ENCODE assay signal across 8 cellular contexts in genomic region chr10:77405771-77406241, GRCh38.
DNase-seq lines count a peak whose midpoint lies in the region; ATAC-seq, FAIRE-seq and TF ChIP-seq lines count a peak whose summit lies in the region.

No MANE protein-coding gene starts in this region.

- peaks cover 0 to 93% (median 0%) of the 10 kb centered on the region in 11 experiments; a peak in 3 of 22 replicates for H4K20me1 ChIP-seq in BLaER1 treated with 17β-estradiol and CSF1 and Interleukin-3, amounts not matched to agents 10 nM and 100 nM
- H4K20me1 ChIP-seq in GM23248 (ENCODE audit: insufficient read depth) (no peaks in the 10 kb centered on the region), HepG2 (ENCODE audit: insufficient read depth, low read length) (no peaks in the 10 kb centered on the region)

- in situ Hi-C loops in GM23248 (cut with MboI) (no loop called here), brain microvascular endothelial cell (cut with HindIII; ENCODE audit: low pct_ligation_motif_present, low sequenced_read_pairs) (no loop called here), HepG2 (cut with HindIII; ENCODE audit: extremely low pct_ligation_motif_present, low pct_unique_long_range_greater_than_20kb) (no loop called here)

- no peak for FAIRE-seq in HepG2 (lab: Jason Lieb, UNC)

- CTCF ChIA-PET in HepG2 (lab: Yijun Ruan, JAX; ENCODE audit: low intra/inter-chr PET ratio, low total read pairs): no interaction called here

- no peak overlapping the region for H2AFZ ChIP-seq in GM23248
- no peak overlapping the region for H2AFZ ChIP-seq in HepG2 (ENCODE audit: low read length)

- H3K27me3 ChIP-seq in BLaER1 treated with 17β-estradiol and CSF1 and Interleukin-3, amounts not matched to agents 10 nM and 100 nM: no peaks in the 10 kb centered on the region
- no peaks in the 10 kb centered on the region for H3K27me3 ChIP-seq in GM23248 (replicated peaks; ENCODE audit: insufficient read depth)
- H3K27me3 ChIP-seq in brain microvascular endothelial cell (replicated peaks): no peaks in the 10 kb centered on the region
- peaks cover 2 to 15% of the 10 kb centered on the region in 2 experiments; a peak in 3 of 5 replicates for H3K27me3 ChIP-seq in HepG2 (ENCODE audit: control insufficient read depth in 1 of 2, insufficient read depth in 2 of 2, low read length in 2 of 2)

- no peak overlapping the region for H3K4me3 ChIP-seq in BLaER1 treated with 17β-estradiol and CSF1 and Interleukin-3, amounts not matched to agents 10 nM and 100 nM
- no peak overlapping the region for H3K4me3 ChIP-seq in GM23248
- no peak overlapping the region for H3K4me3 ChIP-seq in brain microvascular endothelial cell (ENCODE audit: low read depth, low read length)
- H3K4me3 ChIP-seq in HepG2 (replicated peaks in 1 of 3; ENCODE audit: insufficient read depth in 1 of 3, low read depth in 2 of 3, low read length in 3 of 3): no peak overlapping the region

- 17% methylated on average over 5 of the region's 5 CpGs for WGBS in GM23248 (ENCODE audit: low coverage in 1 of 2, low lambda C conversion rate in 2 of 2, missing lambda C conversion rate in 2 of 2), 2 experiments
- WGBS in HepG2 (ENCODE audit: low lambda C conversion rate): 16% methylated on average over 5 of the region's 5 CpGs

- no peaks in the 10 kb centered on the region for H3K9me2 ChIP-seq in GM23248 (ENCODE audit: insufficient read depth)

- peaks cover 0 to 17% (median 0%) of the 10 kb centered on the region in 11 experiments; a peak in 2 of 22 replicates for H3K36me3 ChIP-seq in BLaER1 treated with 17β-estradiol and CSF1 and Interleukin-3, amounts not matched to agents 10 nM and 100 nM
- H3K36me3 ChIP-seq in GM23248 (ENCODE audit: low read depth) (no peaks in the 10 kb centered on the region), brain microvascular endothelial cell (replicated peaks) (no peaks in the 10 kb centered on the region), HepG2 (replicated peaks in 1 of 2; ENCODE audit: control insufficient read depth in 1 of 2, insufficient read depth in 2 of 2, low read length in 2 of 2) (no peaks in the 10 kb centered on the region)

- DNase-seq in GM23248: peak; percentile 85
- peak; percentile 76 for DNase-seq in NCI-H2196 (lab: John Stamatoyannopoulos, UW; ENCODE audit: unreplicated experiment)
- DNase-seq in brain microvascular endothelial cell: peak; percentile 61
- DNase-seq in HepG2 (ENCODE audit: low spot score): peak; percentile 17
- no peak for DNase-seq in OCI-M2 (lab: John Stamatoyannopoulos, UW; ENCODE audit: unreplicated experiment)
- DNase-seq in inferior parietal cortex (ENCODE audit: extremely low spot score): no peak

- POLR2A ChIA-PET in HepG2 (lab: Yijun Ruan, JAX): no interaction called here

- TF ChIP-seq CTCF in brain microvascular endothelial cell (IDR thresholded peaks at IDR 0.05; ENCODE audit: low read depth, low read length, missing control alignments): no peak
- TF ChIP-seq CTCF in HepG2 (CRISPR knock-in tag; IDR thresholded peaks at IDR 0.05): no peak

- H3F3A ChIP-seq in GM23248 (ENCODE audit: insufficient read depth): no peaks in the 10 kb centered on the region

- H3K27ac ChIP-seq in BLaER1 treated with 17β-estradiol and CSF1 and Interleukin-3, amounts not matched to agents 10 nM and 100 nM: no peak overlapping the region
- H3K27ac ChIP-seq in GM23248: no peak overlapping the region
- no peak overlapping the region for H3K27ac ChIP-seq in brain microvascular endothelial cell
- H3K27ac ChIP-seq in HepG2 (ENCODE audit: extremely low read length, insufficient read depth, low read length): no peak overlapping the region

- intact Hi-C loops in HepG2 (cut with micrococcal nuclease; ENCODE audit: unreplicated experiment): no loop called here

- no peaks in the 10 kb centered on the region for H3K9me3 ChIP-seq in BLaER1 treated with 17β-estradiol and CSF1 and Interleukin-3, amounts not matched to agents 10 nM and 100 nM (replicated peaks in 1 of 11)
- no peaks in the 10 kb centered on the region for H3K9me3 ChIP-seq in GM23248 (ENCODE audit: low read depth)
- no peaks in the 10 kb centered on the region for H3K9me3 ChIP-seq in HepG2 (ENCODE audit: low read length)

- ATAC-seq in HepG2: peak; percentile 53; the same call in 2 of the 3 replicates
- no peak for ATAC-seq in GM18867 (IDR thresholded peaks at IDR 0.05; ENCODE audit: unreplicated experiment)

- TF ChIP-seq EP300 in HepG2 (IDR thresholded peaks at IDR 0.05; ENCODE audit: low read depth in 2 of 2, low read length in 2 of 2) (no peak), HepG2 (CRISPR knock-in tag; IDR thresholded peaks at IDR 0.05; ENCODE audit: borderline replicate concordance) (no peak)

- peaks cover 6 to 31% (median 16%) of the 10 kb centered on the region in 10 experiments; a peak in 17 of 20 replicates for H3K4me1 ChIP-seq in BLaER1 treated with 17β-estradiol and CSF1 and Interleukin-3, amounts not matched to agents 10 nM and 100 nM
- peaks cover 10% of the 10 kb centered on the region for H3K4me1 ChIP-seq in GM23248 (ENCODE audit: insufficient read depth)
- H3K4me1 ChIP-seq in HepG2 (ENCODE audit: insufficient read depth, low read length): no peaks in the 10 kb centered on the region

- H3K4me2 ChIP-seq in BLaER1 treated with 17β-estradiol and CSF1 and Interleukin-3, amounts not matched to agents 10 nM and 100 nM: peak overlapping the region; percentile 10 to 85 (median 25); a peak in 11 of 22 replicates
- H3K4me2 ChIP-seq in GM23248 (ENCODE audit: unreplicated experiment) (no peak overlapping the region), HepG2 (ENCODE audit: low read depth, low read length) (no peak overlapping the region)

- H3K9ac ChIP-seq in BLaER1 treated with 17β-estradiol and CSF1 and Interleukin-3, amounts not matched to agents 10 nM and 100 nM: no peak overlapping the region
- no peak overlapping the region for H3K9ac ChIP-seq in GM23248
- no peak overlapping the region for H3K9ac ChIP-seq in HepG2 (ENCODE audit: insufficient read depth, low read depth, low read length)

- no peak for TF ChIP-seq RAD21 in HepG2 (CRISPR knock-in tag; IDR thresholded peaks at IDR 0.05)

- TF ChIP-seq POLR2A in HepG2 (IDR thresholded peaks at IDR 0.05; ENCODE audit: insufficient read depth in 1 of 2, low read depth in 2 of 2, low read length in 2 of 2): no peak

- H3K79me2 ChIP-seq in GM23248 (ENCODE audit: insufficient read depth): no peaks in the 10 kb centered on the region
- H3K79me2 ChIP-seq in HepG2 (ENCODE audit: insufficient read depth, low read length): no peaks in the 10 kb centered on the region

- BruUV-seq in HepG2 (replicated peaks; lab: Mats Ljungman, UMichigan): no TSS peak

TF ChIP-seq in HepG2, 621 proteins besides CTCF, POLR2A, EP300 and RAD21:
- TF ChIP-seq BHLHE40 (IDR thresholded peaks at IDR 0.05; ENCODE audit: low read length): peak; percentile 90
- peak; percentile 61; the same call in 1 of the 2 replicates for TF ChIP-seq ATF3 (CRISPR knock-in tag; IDR thresholded peaks at IDR 0.05)
- no peak for TF ChIP-seq PHF5A (CRISPR knock-in tag; IDR thresholded peaks at IDR 0.05; ENCODE audit: low read depth, unreplicated experiment)
- TF ChIP-seq SIN3A (IDR thresholded peaks at IDR 0.05; ENCODE audit: borderline replicate concordance, low read depth, low read length): no peak
- peak; percentile 94 for TF ChIP-seq FOSL2 (CRISPR knock-in tag; IDR thresholded peaks at IDR 0.05)
- 0 out of 2 replicates have a peak, but pooled peaks have one; percentile 12 for TF ChIP-seq SOX5 (CRISPR knock-in tag; IDR thresholded peaks at IDR 0.05; ENCODE audit: borderline replicate concordance)
- no peak for TF ChIP-seq ZNF382 (CRISPR knock-in tag; IDR thresholded peaks at IDR 0.05; ENCODE audit: borderline replicate concordance)

Comparison
In these comparisons a context has a peak if more than half of its experiments do, and no peak if none do; other contexts are left out.
1. H3K4me2 ChIP-seq: peak in BLaER1 treated with 17β-estradiol and CSF1 and Interleukin-3, amounts not matched to agents 10 nM and 100 nM (11 of 11); none in GM23248 (single experiment) and HepG2 (single experiment).
2. DNase-seq: peak in GM23248 (single experiment), NCI-H2196 (single experiment), brain microvascular endothelial cell (single experiment) and HepG2 (single experiment); none in OCI-M2 (single experiment) and inferior parietal cortex (single experiment).